In genomic region chr16:90018297-90019200, GRCh38 we compare ENCODE assay signal across 9 cellular contexts. TPM values are rescaled to one million over a fixed set of nuclear protein-coding genes. Genes with fewer than 3 reads are reported as not detected.
A peak's percentile ranks its signal among the peaks of the same experiment; 100 is the strongest.
DNase-seq lines count a peak whose midpoint lies in the region; ATAC-seq and TF ChIP-seq lines count a peak whose summit lies in the region.
"Had no signal": no experiment of that assay in that cellular context is flagged by ENCODE, and none has a peak within 500 bp of the region (broad histone marks: within the 10 kb centered on the region; RNA-seq: fewer than 3 reads in every experiment).

No MANE protein-coding gene starts in this region.

- peak in 2 of 3 donors; percentile 59 to 62 for DNase-seq in Peyer's patch
- DNase-seq in epithelial cell of proximal tubule (ENCODE audit: low read depth) = no peak
- DNase-seq in neural crest cell (ENCODE audit: low read depth, low spot score) = no peak
- no peak for DNase-seq in globus pallidus (ENCODE audit: low spot score)
- no peak for DNase-seq in NCI-H2107 treated with DMSO at 0.1 percent for 48 hours (lab: John Stamatoyannopoulos, UW; ENCODE audit: unreplicated experiment)

- H3K9me3 Mint-ChIP-seq in neural crest cell = no peaks in the 10 kb centered on the region

- no peaks in the 10 kb centered on the region for H3K27me3 ChIP-seq in Peyer's patch

- no peaks in the 10 kb centered on the region for H3K36me3 ChIP-seq in Peyer's patch

- H3K4me3 Mint-ChIP-seq in neural crest cell = peak overlapping the region; percentile 82

- no peak overlapping the region for H3K27ac Mint-ChIP-seq in neural crest cell (ENCODE audit: unreplicated experiment)

- no peaks in the 10 kb centered on the region for H3K9me3 ChIP-seq in Peyer's patch

- peaks cover 0 to 27% (median 11%) of the 10 kb centered on the region in 4 donors for H3K4me1 ChIP-seq in Peyer's patch

- H3K27ac ChIP-seq in Peyer's patch = peak overlapping the region in 2 of 4 donors; percentile 38 to 55

- ATAC-seq in GM18909 (IDR thresholded peaks at IDR 0.05; ENCODE audit: poor library complexity, unreplicated experiment) (peak; percentile 16), HG02970 (IDR thresholded peaks at IDR 0.05; ENCODE audit: low FRiP score, unreplicated experiment) (no peak), GM19328 (IDR thresholded peaks at IDR 0.05; ENCODE audit: unreplicated experiment) (no peak)

- peaks cover 22% of the 10 kb centered on the region for H3K4me1 Mint-ChIP-seq in neural crest cell

- H3K4me3 ChIP-seq in Peyer's patch (peak overlapping the region; percentile 37 to 92 (median 75)), epithelial cell of proximal tubule (ENCODE audit: low read depth, low read length) (peak overlapping the region; percentile 71)

- no peak for TF ChIP-seq POLR2A in Peyer's patch (IDR thresholded peaks at IDR 0.05)

- no peaks in the 10 kb centered on the region for H3K36me3 Mint-ChIP-seq in neural crest cell (ENCODE audit: low read depth)

- TF ChIP-seq CTCF in Peyer's patch (IDR thresholded peaks at IDR 0.05) (no peak), epithelial cell of proximal tubule (conservative IDR thresholded peaks at IDR 0.05; ENCODE audit: low read depth, low read length) (no peak), neural crest cell (conservative IDR thresholded peaks at IDR 0.05) (no peak)

- H3K27me3 Mint-ChIP-seq in neural crest cell (ENCODE audit: low read depth) = peaks cover 46% of the 10 kb centered on the region

RNA-seq across cellular contexts. Expression of gene DBNDD1, which starts 0.7 kb away (rescaled TPM):
- total RNA-seq in Peyer's patch (10 to 100 TPM in 1 of 4 donors, 1 to 10 TPM in 3; 1.9 to 12.3 (median 6.1) TPM), epithelial cell of proximal tubule (33.1 and 40.7 TPM in 2 replicates), neural crest cell (4.9 and 5.6 TPM in 2 replicates)

RNA-seq across cellular contexts. Expression of gene PRDM7, which starts 58.6 kb away (rescaled TPM):
- not detected for total RNA-seq in Peyer's patch
- not detected in 2 replicates for total RNA-seq in epithelial cell of proximal tubule
- total RNA-seq in neural crest cell = not detected in 2 replicates
- total RNA-seq: T-helper 1 cell treated with Interleukin-12 subunit alpha and Interleukin-12 subunit beta and Interleukin-4 antibody, amounts not matched to agents 30 ng/mL and 1 ng/mL, for 36 hours had no signal

Comparison
In these comparisons a context has a peak if more than half of its experiments do, and no peak if none do; other contexts are left out.
1. DNase-seq: peak in Peyer's patch (2 of 3); none in epithelial cell of proximal tubule (single experiment), neural crest cell (single experiment), globus pallidus (single experiment) and NCI-H2107 treated with DMSO at 0.1 percent for 48 hours (single experiment).